9 cellular contexts compared by ENCODE assay signal in genomic region chr6:51618563-51618962, GRCh38.
DNase-seq lines count a peak whose midpoint lies in the region; ATAC-seq and TF ChIP-seq lines count a peak whose summit lies in the region.
"Had no signal": no experiment of that assay in that cellular context is flagged by ENCODE, and none has a peak within 500 bp of the region (broad histone marks: within the 10 kb centered on the region; RNA-seq: fewer than 3 reads in every experiment).

No MANE protein-coding gene starts in this region.

- no peak overlapping the region for H3K27ac Mint-ChIP-seq in nephron progenitor cell

- POLR2A ChIA-PET in HEK293T (lab: Yijun Ruan, JAX): no interaction called here

- no peaks in the 10 kb centered on the region for H3K27me3 Mint-ChIP-seq in nephron progenitor cell (ENCODE audit: low read depth, poor library complexity)

- peak; percentile 5 for TF ChIP-seq CTCF in GM10266 (IDR thresholded peaks at IDR 0.05; ENCODE audit: control insufficient read depth, insufficient read depth, low read depth, missing control alignments)
- TF ChIP-seq CTCF in VCaP (conservative IDR thresholded peaks at IDR 0.05): peak; percentile 30
- peak; percentile 48 for TF ChIP-seq CTCF in nephron progenitor cell (IDR thresholded peaks at IDR 0.05)

- H3K36me3 Mint-ChIP-seq in nephron progenitor cell (ENCODE audit: low read depth): no peaks in the 10 kb centered on the region

- no peak overlapping the region for H3K4me3 Mint-ChIP-seq in nephron progenitor cell

- H3K4me1 Mint-ChIP-seq in nephron progenitor cell: no peaks in the 10 kb centered on the region

- DNase-seq in GM10266 (ENCODE audit: extremely low spot score) (no peak), nephron progenitor cell (no peak), NCI-H510A treated with DMSO at 0.1 percent for 48 hours (lab: John Stamatoyannopoulos, UW) (no peak), HEK293T (ENCODE audit: extremely low spot score) (no peak), DMS114 treated with DMSO at 0.1 percent for 48 hours (lab: John Stamatoyannopoulos, UW; ENCODE audit: unreplicated experiment) (no peak)
- DNase-seq: NCI-H2029 had no signal

- H3K27ac ChIP-seq in VCaP: no peak overlapping the region

- ATAC-seq in HG03175 (IDR thresholded peaks at IDR 0.05; ENCODE audit: unreplicated experiment) (peak; percentile 61), GM21529 (IDR thresholded peaks at IDR 0.05; ENCODE audit: unreplicated experiment) (no peak)

- CTCF ChIA-PET in HEK293T (lab: Yijun Ruan, JAX): interaction anchor here (0.8 to 1.0 kb wide), 2 partner anchors 8 to 10 kb away, joined by 3 read pairs; no protein-coding TSS in a partner anchor

- H3K9me3 Mint-ChIP-seq in nephron progenitor cell: no peaks in the 10 kb centered on the region

TF ChIP-seq in HEK293T, 16 proteins besides CTCF, POLR2A, EP300 and RAD21:
- no peak for TF ChIP-seq FOXK2 (IDR thresholded peaks at IDR 0.05)
- TF ChIP-seq FOXM1 (IDR thresholded peaks at IDR 0.05; ENCODE audit: borderline replicate concordance): no peak
- no peak for TF ChIP-seq CTBP1 (IDR thresholded peaks at IDR 0.05; ENCODE audit: borderline replicate concordance)
- no peak for TF ChIP-seq ZNF384 (IDR thresholded peaks at IDR 0.05)
- no peak for TF ChIP-seq SUZ12 (IDR thresholded peaks at IDR 0.05)
- no peak for TF ChIP-seq HDGF (IDR thresholded peaks at IDR 0.05; ENCODE audit: borderline replicate concordance)
- no peak for TF ChIP-seq PKNOX1 (IDR thresholded peaks at IDR 0.05)
- no peak for TF ChIP-seq TARDBP (IDR thresholded peaks at IDR 0.05)
- no peak for TF ChIP-seq SP1 (IDR thresholded peaks at IDR 0.05)
- TF ChIP-seq ELF4 (IDR thresholded peaks at IDR 0.05): no peak
- TF ChIP-seq L3MBTL2 (conservative IDR thresholded peaks at IDR 0.05): no peak
- TF ChIP-seq LEF1 (IDR thresholded peaks at IDR 0.05; ENCODE audit: borderline replicate concordance): no peak
